In the genomic region with DNA sequence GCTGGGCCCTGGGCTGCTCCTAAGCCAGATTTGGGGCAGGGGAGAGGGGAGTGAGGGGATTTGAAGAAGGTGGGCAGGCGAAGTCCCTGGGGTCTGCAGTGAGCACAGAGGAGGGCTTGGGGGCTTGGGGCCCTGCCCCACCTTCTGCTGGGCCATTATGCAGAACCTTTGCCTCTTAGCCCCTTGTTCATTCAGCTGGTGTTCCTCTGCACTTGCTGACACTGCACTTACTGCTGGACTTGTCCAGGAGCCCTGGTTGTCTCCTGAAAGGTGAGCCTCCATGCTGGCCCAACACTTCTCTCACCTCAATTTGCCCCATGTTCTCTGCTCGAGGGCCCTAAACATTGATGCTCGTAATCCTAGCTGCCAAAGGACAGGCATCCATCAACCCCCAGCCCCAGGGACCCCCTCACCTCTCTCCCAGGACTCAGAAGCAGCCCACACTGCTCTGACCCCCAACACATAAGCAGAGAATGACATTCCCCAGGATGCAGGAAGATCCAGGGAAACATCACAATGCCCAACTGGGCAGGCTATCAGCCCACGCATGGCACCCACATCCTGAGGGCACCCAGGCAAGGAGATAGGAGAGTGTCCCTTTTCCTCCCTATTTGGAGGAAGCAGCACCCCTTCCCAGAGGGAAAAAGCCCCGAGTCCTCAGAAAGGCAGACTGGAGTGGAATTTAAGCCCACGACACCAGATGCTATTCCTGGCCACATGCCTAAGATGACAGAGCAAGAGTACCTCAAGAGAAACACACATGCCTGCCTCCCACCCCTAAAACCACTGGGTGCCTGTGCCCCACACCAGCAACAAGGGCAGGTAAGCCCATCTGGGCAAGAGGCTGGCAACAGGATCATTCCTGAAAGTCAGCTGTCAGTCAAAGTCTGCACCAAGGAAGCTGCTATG, we compare ENCODE assay signal across 18 cellular contexts.
DNase-seq lines count a peak whose midpoint lies in the region; ATAC-seq and TF ChIP-seq lines count a peak whose summit lies in the region.
"Had no signal": no experiment of that assay in that cellular context is flagged by ENCODE, and none has a peak within 500 bp of the region (broad histone marks: within the 10 kb centered on the region; RNA-seq: fewer than 3 reads in every experiment).

No MANE protein-coding gene starts in this region.

- H3K27ac ChIP-seq in coronary artery, result peak overlapping the region; percentile 64 to 71
- no peak overlapping the region for H3K27ac ChIP-seq in neuronal stem cell (replicated peaks; ENCODE audit: low read length)
- H3K27ac ChIP-seq in upper lobe of right lung, result no peak overlapping the region
- H3K27ac ChIP-seq: gastrocnemius medialis, uterus had no signal

- no peak overlapping the region for H2BK15ac ChIP-seq in neuronal stem cell (ENCODE audit: low read length)

- H3K27me3 Mint-ChIP-seq in activated naive CD4-positive, alpha-beta T cell treated with anti-CD3 and anti-CD28 coated beads for 36 hours (ENCODE audit: low read depth), result no peaks in the 10 kb centered on the region
- H3K27me3 Mint-ChIP-seq in progenitor cell of endocrine pancreas, result no peaks in the 10 kb centered on the region
- H3K27me3 Mint-ChIP-seq: brain had no signal

- no peak overlapping the region for H2AK5ac ChIP-seq in neuronal stem cell (ENCODE audit: low read depth, low read length)

- H4K8ac ChIP-seq in neuronal stem cell (ENCODE audit: low read depth, low read length), result no peak overlapping the region

- no CpG with 5 or more reads among the region's 6 CpGs for WGBS in neuronal stem cell (ENCODE audit: extremely low coverage in 2 of 2, insufficient read length in 2 of 2, insufficient replicate concordance in 1 of 2), 2 donors

- H3K14ac ChIP-seq in neuronal stem cell (ENCODE audit: low read length), result peak overlapping the region; percentile 27

- H3K36me3 Mint-ChIP-seq in activated naive CD4-positive, alpha-beta T cell treated with anti-CD3 and anti-CD28 coated beads for 36 hours (ENCODE audit: low read depth), result no peaks in the 10 kb centered on the region
- peaks cover 3% of the 10 kb centered on the region for H3K36me3 Mint-ChIP-seq in progenitor cell of endocrine pancreas (ENCODE audit: insufficient read depth)
- H3K36me3 Mint-ChIP-seq: T-cell had no signal

- no peak overlapping the region for H2AFZ ChIP-seq in neuronal stem cell (ENCODE audit: low read length)

- DNase-seq in cardiac septum (ENCODE audit: low spot score), result peak; percentile 61
- no peak for DNase-seq in left ventricle myocardium superior
- DNase-seq in coronary artery (ENCODE audit: low spot score), result no peak
- DNase-seq in neuronal stem cell (ENCODE audit: low spot score), result no peak
- peak; percentile 28 for DNase-seq in upper lobe of right lung
- no peak for DNase-seq in activated naive CD4-positive, alpha-beta T cell treated with anti-CD3 and anti-CD28 coated beads for 36 hours
- DNase-seq in NOMO-1 treated with dmso at 0.1 percent for 144 hours (lab: John Stamatoyannopoulos, UW; ENCODE audit: unreplicated experiment), result no peak
- no peak for DNase-seq in progenitor cell of endocrine pancreas (ENCODE audit: low spot score, unreplicated experiment)
- DNase-seq: activated CD4-positive, alpha-beta T cell treated with anti-CD3 and anti-CD28 coated beads for 4 hours; gastrocnemius medialis; MM.1S; NCI-H187 treated with DMSO at 0.1 percent for 48 hours; stimulated activated CD4-positive, alpha-beta T cell treated with anti-CD3 and anti-CD28 coated beads, Interleukin-1b, Interleukin-23, amount 100 ng/mL, for 48 hours; stimulated activated naive CD4-positive, alpha-beta T cell treated with Interleukin-2 at 50 U/mL for 16 hours; T-cell; uterus had no signal

- H3K79me1 ChIP-seq in neuronal stem cell (ENCODE audit: low read depth, low read length), result no peaks in the 10 kb centered on the region

- H3K23ac ChIP-seq in neuronal stem cell (ENCODE audit: low read depth, low read length, poor library complexity), result no peak overlapping the region

- no peak overlapping the region for H3K4me3 Mint-ChIP-seq in activated naive CD4-positive, alpha-beta T cell treated with anti-CD3 and anti-CD28 coated beads for 36 hours
- H3K4me3 Mint-ChIP-seq in progenitor cell of endocrine pancreas (ENCODE audit: low read depth), result no peak overlapping the region
- H3K4me3 Mint-ChIP-seq: brain, T-cell had no signal

- peak overlapping the region; percentile 7 for H3K9ac ChIP-seq in neuronal stem cell (ENCODE audit: low read depth, low read length, poor library complexity)

- no peak overlapping the region for H3K4ac ChIP-seq in neuronal stem cell (ENCODE audit: low read length)

- H3K9me3 ChIP-seq in neuronal stem cell (replicated peaks in 1 of 2; ENCODE audit: control insufficient read depth in 2 of 2, insufficient read depth in 1 of 2, low read depth in 1 of 2, low read length in 2 of 2), result peaks cover 0 to 3% of the 10 kb centered on the region in 2 donors
- H3K9me3 ChIP-seq in upper lobe of right lung, result no peaks in the 10 kb centered on the region
- H3K9me3 ChIP-seq: gastrocnemius medialis, uterus had no signal

- no peaks in the 10 kb centered on the region for H3K4me1 Mint-ChIP-seq in activated naive CD4-positive, alpha-beta T cell treated with anti-CD3 and anti-CD28 coated beads for 36 hours (ENCODE audit: low read depth)
- peaks cover 20% of the 10 kb centered on the region for H3K4me1 Mint-ChIP-seq in progenitor cell of endocrine pancreas (ENCODE audit: low read depth)
- H3K4me1 Mint-ChIP-seq: IgD-negative memory B cell, T-cell had no signal

- ATAC-seq in left ventricle myocardium superior (no peak), upper lobe of right lung (no peak)
- ATAC-seq: gastrocnemius medialis, T-cell had no signal

- H3K27me3 ChIP-seq in neuronal stem cell (ENCODE audit: control insufficient read depth in 3 of 3, insufficient read depth in 3 of 3, low read depth in 1 of 3, low read length in 3 of 3) (peaks cover 0 to 7% (median 0%) of the 10 kb centered on the region in 3 experiments), upper lobe of right lung (no peaks in the 10 kb centered on the region)
- H3K27me3 ChIP-seq: gastrocnemius medialis, uterus had no signal

- intact Hi-C loops in cardiac septum (cut with DNase I) (loop anchor here (2.0 kb wide), 1 partner anchor 19 kb away; no protein-coding TSS in a partner anchor), left ventricle myocardium superior (cut with micrococcal nuclease) (loop anchor here (10.0 kb wide), 1 partner anchor 73 kb away; the partner anchor contains the start of gene ADCY5), upper lobe of right lung (cut with DNase I) (no loop called here)
- intact Hi-C loops in activated naive CD4-positive, alpha-beta T cell treated with anti-CD3 and anti-CD28 coated beads for 36 hours (cut with micrococcal nuclease), result no loop called here

- no peak overlapping the region for H2BK5ac ChIP-seq in neuronal stem cell (ENCODE audit: low read length)

- H3K4me1 ChIP-seq in neuronal stem cell (ENCODE audit: control insufficient read depth in 2 of 2, insufficient read depth in 1 of 2, low read depth in 1 of 2, low read length in 2 of 2), result peaks cover 0 to 5% of the 10 kb centered on the region in 2 donors
- H3K4me1 ChIP-seq in upper lobe of right lung, result peaks cover 14% of the 10 kb centered on the region
- H3K4me1 ChIP-seq: gastrocnemius medialis, uterus had no signal

- H3K36me3 ChIP-seq in neuronal stem cell (replicated peaks in 1 of 2; ENCODE audit: control insufficient read depth in 2 of 2, insufficient read depth in 2 of 2, low read length in 2 of 2) (no peaks in the 10 kb centered on the region), upper lobe of right lung (no peaks in the 10 kb centered on the region)
- H3K36me3 ChIP-seq: gastrocnemius medialis, uterus had no signal

- CTCF ChIA-PET in activated naive CD4-positive, alpha-beta T cell treated with anti-CD3 and anti-CD28 coated beads for 36 hours (lab: Charles Lee), result interaction anchor here (0.7 kb wide), 2 partner anchors 49 to 269 kb away, joined by 3 to 5 read pairs; no protein-coding TSS in a partner anchor

- H3K4me3 ChIP-seq in coronary artery (no peak overlapping the region), neuronal stem cell (ENCODE audit: low read length in 2 of 2) (no peak overlapping the region), upper lobe of right lung (no peak overlapping the region)
- H3K4me3 ChIP-seq: gastrocnemius medialis, uterus had no signal

- no peak overlapping the region for H4K91ac ChIP-seq in neuronal stem cell (ENCODE audit: low read depth, low read length, poor library complexity)

- H3K4me2 ChIP-seq in neuronal stem cell (ENCODE audit: insufficient read depth, low read length, poor library complexity, severe bottlenecking), result no peak overlapping the region

- H3K18ac ChIP-seq in neuronal stem cell (ENCODE audit: low read length), result peak overlapping the region; percentile 22

- no peak overlapping the region for H2BK120ac ChIP-seq in neuronal stem cell (ENCODE audit: low read depth, low read length)

- H3K27ac Mint-ChIP-seq in activated naive CD4-positive, alpha-beta T cell treated with anti-CD3 and anti-CD28 coated beads for 36 hours, result no peak overlapping the region
- H3K27ac Mint-ChIP-seq in progenitor cell of endocrine pancreas, result no peak overlapping the region
- H3K27ac Mint-ChIP-seq: IgD-negative memory B cell, T-cell had no signal

- no peak overlapping the region for H2BK12ac ChIP-seq in neuronal stem cell (ENCODE audit: low read length)

- TF ChIP-seq CTCF in coronary artery (IDR thresholded peaks at IDR 0.05) (no peak), upper lobe of right lung (IDR thresholded peaks at IDR 0.05) (no peak), progenitor cell of endocrine pancreas (IDR thresholded peaks at IDR 0.05; ENCODE audit: unreplicated experiment) (no peak)

- peaks cover 5% of the 10 kb centered on the region for H3K9me3 Mint-ChIP-seq in activated naive CD4-positive, alpha-beta T cell treated with anti-CD3 and anti-CD28 coated beads for 36 hours
- peaks cover 3% of the 10 kb centered on the region for H3K9me3 Mint-ChIP-seq in progenitor cell of endocrine pancreas (ENCODE audit: low read depth)

Comparison
In these comparisons a context has a peak if more than half of its experiments do, and no peak if none do; other contexts are left out.
1. DNase-seq: peak in cardiac septum (single experiment) and upper lobe of right lung (single experiment); none in left ventricle myocardium superior (single experiment), coronary artery (single experiment), neuronal stem cell (single experiment), activated naive CD4-positive, alpha-beta T cell treated with anti-CD3 and anti-CD28 coated beads for 36 hours (single experiment), NOMO-1 treated with dmso at 0.1 percent for 144 hours (single experiment) and progenitor cell of endocrine pancreas (single experiment).
2. H3K27ac ChIP-seq: peak in coronary artery (2 of 2); none in neuronal stem cell (single experiment) and upper lobe of right lung (single experiment).
3. intact Hi-C loops: an anchor here in cardiac septum (2.0 kb wide) and left ventricle myocardium superior (10.0 kb wide); none called in upper lobe of right lung and activated naive CD4-positive, alpha-beta T cell treated with anti-CD3 and anti-CD28 coated beads for 36 hours.